In the genomic region with DNA sequence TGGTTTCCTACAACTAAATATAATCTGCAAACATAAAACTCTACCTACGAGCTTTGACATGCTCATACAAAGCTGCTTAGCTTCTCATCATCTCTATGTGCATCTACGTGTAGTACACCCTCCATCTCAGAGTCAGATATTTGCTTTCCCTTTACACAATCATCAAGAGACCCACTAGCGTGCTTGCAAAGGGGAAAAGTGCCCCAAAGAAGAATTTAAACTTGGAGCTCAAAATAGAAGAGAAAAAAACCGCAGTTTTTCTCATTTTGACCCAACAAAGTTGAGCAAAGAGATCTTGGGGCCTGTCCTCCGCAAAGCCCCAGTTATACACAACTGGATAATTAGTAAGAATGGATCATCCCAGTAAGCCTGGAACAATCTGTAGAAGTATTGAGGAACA, we compare ENCODE assay signal across 30 cellular contexts.
"Had no signal": no experiment of that assay in that cellular context is flagged by ENCODE, and none has a peak within 500 bp of the region (broad histone marks: within the 10 kb centered on the region; RNA-seq: fewer than 3 reads in every experiment).

No MANE protein-coding gene starts in this region.

- H3K36me3 ChIP-seq: brain microvascular endothelial cell, heart left ventricle, ovary, right lobe of liver, thoracic aorta, upper lobe of left lung, vagina had no signal

- H3K27ac ChIP-seq: brain microvascular endothelial cell, heart left ventricle, ovary, right lobe of liver, thoracic aorta, upper lobe of left lung, vagina had no signal

- H3K4me3 ChIP-seq: heart left ventricle, ovary, right lobe of liver, thoracic aorta, upper lobe of left lung, vagina had no signal

- H3K4me3 Mint-ChIP-seq: activated CD4-positive, alpha-beta memory T cell treated with anti-CD3 and anti-CD28 coated beads, Interleukin-2, amount 10 ng/mL, durations not matched to agents 7 days and 5 days; activated CD4-positive, alpha-beta T cell treated with anti-CD3 and anti-CD28 coated beads, Interleukin-2, amount 10 ng/mL, durations not matched to agents 7 days and 5 days; activated naive CD4-positive, alpha-beta T cell treated with anti-CD3 and anti-CD28 coated beads, Interleukin-2, amount 10 ng/mL, durations not matched to agents 7 days and 5 days; activated naive CD8-positive, alpha-beta T cell treated with anti-CD3 and anti-CD28 coated beads, Interleukin-2, amount 10 ng/mL, durations not matched to agents 7 days and 5 days; activated T-cell treated with anti-CD3 and anti-CD28 coated beads, Interleukin-2, amount 50 U/mL, for 24 hours; endodermal cell; immature natural killer cell; nephron progenitor cell; WTC11 had no signal

- H3K36me3 Mint-ChIP-seq: activated naive CD4-positive, alpha-beta T cell treated with anti-CD3 and anti-CD28 coated beads, Interleukin-2, amount 10 ng/mL, durations not matched to agents 7 days and 5 days; activated naive CD8-positive, alpha-beta T cell treated with anti-CD3 and anti-CD28 coated beads, Interleukin-2, amount 10 ng/mL, durations not matched to agents 7 days and 5 days; immature natural killer cell; WTC11 had no signal

- H3K9me3 ChIP-seq: ovary, right lobe of liver, thoracic aorta, upper lobe of left lung, vagina had no signal

- DNase-seq: activated CD4-positive, alpha-beta memory T cell treated with anti-CD3 and anti-CD28 coated beads, Interleukin-2, amount 10 ng/mL, durations not matched to agents 7 days and 5 days; activated CD4-positive, alpha-beta T cell treated with anti-CD3 and anti-CD28 coated beads for 1 hour; activated CD4-positive, alpha-beta T cell treated with anti-CD3 and anti-CD28 coated beads, Interleukin-2, amount 10 ng/mL, durations not matched to agents 7 days and 5 days; activated CD8-positive, alpha-beta memory T cell treated with anti-CD3 and anti-CD28 coated beads, Interleukin-2, amount 50 U/mL, for 48 hours; activated gamma-delta T cell; activated naive CD4-positive, alpha-beta T cell treated with anti-CD3 and anti-CD28 coated beads, Interleukin-2, amount 10 ng/mL, durations not matched to agents 7 days and 5 days; activated naive CD8-positive, alpha-beta T cell treated with anti-CD3 and anti-CD28 coated beads, Interleukin-2, amount 10 ng/mL, durations not matched to agents 7 days and 5 days; activated T-cell treated with anti-CD3 and anti-CD28 coated beads, Interleukin-2, amount 50 U/mL, for 24 hours; brain microvascular endothelial cell; cortex of kidney; endodermal cell; heart left ventricle; hypothalamus; immature natural killer cell; kidney; left colon; mammary epithelial cell; nephron progenitor cell; ovary; right lobe of liver; stimulated activated CD4-positive, alpha-beta T cell treated with anti-CD3 and anti-CD28 coated beads, Interleukin-12 subunit alpha, Interleukin-12 subunit beta, amount 100 ng/mL, for 4 hours; stimulated activated CD4-positive, alpha-beta T cell treated with anti-CD3 and anti-CD28 coated beads, Interleukin-4, amount 100 ng/mL, for 1 hour; stimulated activated naive CD8-positive, alpha-beta T cell treated with anti-CD3 and anti-CD28 coated beads, Interleukin-15, Interleukin-2, amounts not matched to agents 100 U/mL and 50 U/mL, for 24 hours; upper lobe of left lung had no signal

- H3K27ac Mint-ChIP-seq: activated CD4-positive, alpha-beta memory T cell treated with anti-CD3 and anti-CD28 coated beads, Interleukin-2, amount 10 ng/mL, durations not matched to agents 7 days and 5 days; activated CD4-positive, alpha-beta T cell treated with anti-CD3 and anti-CD28 coated beads, Interleukin-2, amount 10 ng/mL, durations not matched to agents 7 days and 5 days; activated naive CD4-positive, alpha-beta T cell treated with anti-CD3 and anti-CD28 coated beads, Interleukin-2, amount 10 ng/mL, durations not matched to agents 7 days and 5 days; activated naive CD8-positive, alpha-beta T cell treated with anti-CD3 and anti-CD28 coated beads, Interleukin-2, amount 10 ng/mL, durations not matched to agents 7 days and 5 days; activated T-cell treated with anti-CD3 and anti-CD28 coated beads, Interleukin-2, amount 50 U/mL, for 24 hours; endodermal cell; immature natural killer cell; nephron progenitor cell; progenitor cell of endocrine pancreas; WTC11 had no signal

- H3K9me3 Mint-ChIP-seq: activated CD4-positive, alpha-beta memory T cell treated with anti-CD3 and anti-CD28 coated beads, Interleukin-2, amount 10 ng/mL, durations not matched to agents 7 days and 5 days; activated CD4-positive, alpha-beta T cell treated with anti-CD3 and anti-CD28 coated beads, Interleukin-2, amount 10 ng/mL, durations not matched to agents 7 days and 5 days; activated naive CD4-positive, alpha-beta T cell treated with anti-CD3 and anti-CD28 coated beads, Interleukin-2, amount 10 ng/mL, durations not matched to agents 7 days and 5 days; activated T-cell treated with anti-CD3 and anti-CD28 coated beads, Interleukin-2, amount 50 U/mL, for 24 hours; endodermal cell; nephron progenitor cell; WTC11 had no signal

- FAIRE-seq: astrocyte, kidney had no signal

- ATAC-seq: esophagus mucosa; heart left ventricle; left colon; right lobe of liver; stimulated activated naive CD8-positive, alpha-beta T cell treated with anti-CD3 and anti-CD28 coated beads, Interleukin-15, Interleukin-2, amounts not matched to agents 100 U/mL and 50 U/mL, for 24 hours; WTC11 had no signal

- H3K4me1 Mint-ChIP-seq: activated CD4-positive, alpha-beta memory T cell treated with anti-CD3 and anti-CD28 coated beads, Interleukin-2, amount 10 ng/mL, durations not matched to agents 7 days and 5 days; activated CD4-positive, alpha-beta T cell treated with anti-CD3 and anti-CD28 coated beads, Interleukin-2, amount 10 ng/mL, durations not matched to agents 7 days and 5 days; activated naive CD4-positive, alpha-beta T cell treated with anti-CD3 and anti-CD28 coated beads, Interleukin-2, amount 10 ng/mL, durations not matched to agents 7 days and 5 days; activated naive CD8-positive, alpha-beta T cell treated with anti-CD3 and anti-CD28 coated beads, Interleukin-2, amount 10 ng/mL, durations not matched to agents 7 days and 5 days; immature natural killer cell had no signal

- H3K27me3 ChIP-seq: brain microvascular endothelial cell, ovary, right lobe of liver, upper lobe of left lung, vagina had no signal

- H3K4me1 ChIP-seq: heart left ventricle, right lobe of liver, upper lobe of left lung, vagina had no signal

- H3K27me3 Mint-ChIP-seq: activated CD4-positive, alpha-beta memory T cell treated with anti-CD3 and anti-CD28 coated beads, Interleukin-2, amount 10 ng/mL, durations not matched to agents 7 days and 5 days; activated CD4-positive, alpha-beta T cell treated with anti-CD3 and anti-CD28 coated beads, Interleukin-2, amount 10 ng/mL, durations not matched to agents 7 days and 5 days; activated naive CD4-positive, alpha-beta T cell treated with anti-CD3 and anti-CD28 coated beads, Interleukin-2, amount 10 ng/mL, durations not matched to agents 7 days and 5 days; activated naive CD8-positive, alpha-beta T cell treated with anti-CD3 and anti-CD28 coated beads, Interleukin-2, amount 10 ng/mL, durations not matched to agents 7 days and 5 days; activated T-cell treated with anti-CD3 and anti-CD28 coated beads, Interleukin-2, amount 50 U/mL, for 24 hours had no signal
